17 cellular contexts compared by ENCODE assay signal in the genomic region with DNA sequence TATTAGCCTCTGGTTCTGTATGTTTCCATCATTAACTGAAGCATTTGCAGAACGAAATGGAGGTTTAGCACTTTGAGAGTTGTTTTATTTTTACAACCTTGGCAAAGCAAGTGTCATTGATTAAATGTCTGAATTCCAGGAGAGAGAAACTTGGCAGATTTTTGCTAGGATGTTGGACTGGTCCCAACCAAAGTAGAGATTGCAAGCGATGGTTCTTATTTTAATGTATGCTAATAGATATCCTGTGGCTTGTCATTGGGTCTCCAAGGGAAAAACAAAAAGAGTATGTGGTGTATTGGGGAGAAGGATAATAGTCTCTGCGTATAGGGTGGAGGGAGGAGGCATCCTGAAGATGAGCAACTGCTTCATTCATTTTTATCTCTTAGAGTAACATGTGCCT.
"Had no signal": no experiment of that assay in that cellular context is flagged by ENCODE, and none has a peak within 500 bp of the region (broad histone marks: within the 10 kb centered on the region; RNA-seq: fewer than 3 reads in every experiment).

No MANE protein-coding gene starts in this region.

- H3K4me1 ChIP-seq: tibial artery had no signal

- H3K27ac ChIP-seq: coronary artery, tibial artery, VCaP had no signal

- H3K4me3 Mint-ChIP-seq: activated CD4-positive, alpha-beta memory T cell treated with anti-CD3 and anti-CD28 coated beads, Interleukin-2, amount 10 ng/mL, durations not matched to agents 7 days and 5 days; activated CD4-positive, alpha-beta T cell treated with anti-CD3 and anti-CD28 coated beads for 36 hours; activated naive CD8-positive, alpha-beta T cell treated with anti-CD3 and anti-CD28 coated beads, Interleukin-2, amount 10 ng/mL, durations not matched to agents 7 days and 5 days; effector memory CD8-positive, alpha-beta T cell; mesothelial cell of epicardium; stimulated activated effector memory CD8-positive, alpha-beta T cell treated with anti-CD3 and anti-CD28 coated beads, Interleukin-12 subunit alpha, Interleukin-12 subunit beta, amount 100 ng/mL, for 72 hours; T-cell had no signal

- H3K9me3 ChIP-seq: tibial artery had no signal

- H3K27ac Mint-ChIP-seq: activated CD4-positive, alpha-beta memory T cell treated with anti-CD3 and anti-CD28 coated beads, Interleukin-2, amount 10 ng/mL, durations not matched to agents 7 days and 5 days; activated CD4-positive, alpha-beta T cell treated with anti-CD3 and anti-CD28 coated beads for 36 hours; activated naive CD8-positive, alpha-beta T cell treated with anti-CD3 and anti-CD28 coated beads, Interleukin-2, amount 10 ng/mL, durations not matched to agents 7 days and 5 days; effector memory CD8-positive, alpha-beta T cell; mesothelial cell of epicardium; progenitor cell of endocrine pancreas; stimulated activated effector memory CD8-positive, alpha-beta T cell treated with anti-CD3 and anti-CD28 coated beads, Interleukin-12 subunit alpha, Interleukin-12 subunit beta, amount 100 ng/mL, for 72 hours had no signal

- DNase-seq: activated CD4-positive, alpha-beta memory T cell treated with anti-CD3 and anti-CD28 coated beads, Interleukin-2, amount 10 ng/mL, durations not matched to agents 7 days and 5 days; activated CD4-positive, alpha-beta T cell treated with anti-CD3 and anti-CD28 coated beads for 36 hours; activated naive CD8-positive, alpha-beta T cell treated with anti-CD3 and anti-CD28 coated beads, Interleukin-2, amount 10 ng/mL, durations not matched to agents 7 days and 5 days; anterior cingulate cortex; caudate nucleus; effector memory CD8-positive, alpha-beta T cell; foreskin fibroblast; head of caudate nucleus; right cardiac atrium; small intestine; T-cell; tibial artery had no signal

- H3K27me3 Mint-ChIP-seq: activated CD4-positive, alpha-beta T cell treated with anti-CD3 and anti-CD28 coated beads for 36 hours; activated naive CD8-positive, alpha-beta T cell treated with anti-CD3 and anti-CD28 coated beads, Interleukin-2, amount 10 ng/mL, durations not matched to agents 7 days and 5 days had no signal

- H3K36me3 ChIP-seq: tibial artery had no signal

- H3K9me3 Mint-ChIP-seq: activated CD4-positive, alpha-beta memory T cell treated with anti-CD3 and anti-CD28 coated beads, Interleukin-2, amount 10 ng/mL, durations not matched to agents 7 days and 5 days; activated naive CD8-positive, alpha-beta T cell treated with anti-CD3 and anti-CD28 coated beads, Interleukin-2, amount 10 ng/mL, durations not matched to agents 7 days and 5 days; effector memory CD8-positive, alpha-beta T cell; mesothelial cell of epicardium; stimulated activated effector memory CD8-positive, alpha-beta T cell treated with anti-CD3 and anti-CD28 coated beads, Interleukin-12 subunit alpha, Interleukin-12 subunit beta, amount 100 ng/mL, for 72 hours; T-cell had no signal

- H3K4me3 ChIP-seq: coronary artery, tibial artery had no signal

- H3K36me3 Mint-ChIP-seq: mesothelial cell of epicardium; stimulated activated effector memory CD8-positive, alpha-beta T cell treated with anti-CD3 and anti-CD28 coated beads, Interleukin-12 subunit alpha, Interleukin-12 subunit beta, amount 100 ng/mL, for 72 hours; T-cell had no signal

- ATAC-seq: activated CD4-positive, alpha-beta T cell treated with anti-CD3 and anti-CD28 coated beads for 36 hours; effector memory CD8-positive, alpha-beta T cell; right cardiac atrium; stimulated activated effector memory CD8-positive, alpha-beta T cell treated with anti-CD3 and anti-CD28 coated beads, Interleukin-12 subunit alpha, Interleukin-12 subunit beta, amount 100 ng/mL, for 72 hours; T-cell had no signal
